Comparison of ENCODE assay signal across 23 cellular contexts in genomic region chr10:133135116-133135465, GRCh38. TPM values are rescaled to one million over a fixed set of nuclear protein-coding genes. Genes with fewer than 3 reads are reported as not detected.
"Had no signal": no experiment of that assay in that cellular context is flagged by ENCODE, and none has a peak within 500 bp of the region (broad histone marks: within the 10 kb centered on the region; RNA-seq: fewer than 3 reads in every experiment).

No MANE protein-coding gene starts in this region.

- ATAC-seq: activated naive CD8-positive, alpha-beta T cell treated with anti-CD3 and anti-CD28 coated beads, Interleukin-2, amount 50 U/mL, for 24 hours; effector memory CD8-positive, alpha-beta T cell; left colon; T-helper 17 cell had no signal

- H3K4me3 ChIP-seq: ascending aorta, breast epithelium, lung, right atrium auricular region, skin epidermis, suprapubic skin had no signal

- H3K9me3 Mint-ChIP-seq: activated naive CD8-positive, alpha-beta T cell treated with anti-CD3 and anti-CD28 coated beads, Interleukin-2, amount 50 U/mL, for 24 hours; activated T-helper 1 cell treated with anti-CD3 and anti-CD28 coated beads, Interleukin-12 subunit alpha, Interleukin-12 subunit beta, Interleukin-2, Interleukin-4 antibody, amounts not matched to agents 30 ng/mL and 10 ng/mL and 1 ng/mL, durations not matched to agents 14 hours and 24 hours and 36 hours; dendritic cell treated with granulocyte-macrophage colony-stimulating factor and Interleukin-4, amounts not matched to agents 40 ng/mL and 50 ng/mL, for 4 days; effector memory CD8-positive, alpha-beta T cell; type B pancreatic cell had no signal

- H3K27ac Mint-ChIP-seq: activated naive CD8-positive, alpha-beta T cell treated with anti-CD3 and anti-CD28 coated beads, Interleukin-2, amount 50 U/mL, for 24 hours; dendritic cell treated with granulocyte-macrophage colony-stimulating factor and Interleukin-4, amounts not matched to agents 40 ng/mL and 50 ng/mL, for 4 days; effector memory CD8-positive, alpha-beta T cell; T-helper 17 cell; type B pancreatic cell had no signal

- H3K36me3 Mint-ChIP-seq: type B pancreatic cell had no signal

- H3K4me1 Mint-ChIP-seq: activated naive CD8-positive, alpha-beta T cell treated with anti-CD3 and anti-CD28 coated beads, Interleukin-2, amount 50 U/mL, for 24 hours; T-helper 17 cell had no signal

- H3K27ac ChIP-seq: ascending aorta, breast epithelium, right atrium auricular region, skin epidermis, suprapubic skin had no signal

- H3K36me3 ChIP-seq: ascending aorta, breast epithelium, right atrium auricular region, suprapubic skin had no signal

- H3K9me3 ChIP-seq: ascending aorta, breast epithelium, right atrium auricular region, suprapubic skin had no signal

- H3K4me1 ChIP-seq: ascending aorta, breast epithelium, right atrium auricular region, suprapubic skin had no signal

- DNase-seq: activated CD4-positive, alpha-beta T cell treated with anti-CD3 and anti-CD28 coated beads, Interleukin-2, amount 50 U/mL, for 4 hours; activated naive CD4-positive, alpha-beta T cell treated with Interleukin-2 at 50 U/mL for 16 hours; activated naive CD8-positive, alpha-beta T cell treated with anti-CD3 and anti-CD28 coated beads, Interleukin-2, amount 50 U/mL, for 24 hours; cerebellar nuclear complex; effector memory CD8-positive, alpha-beta T cell; nucleus accumbens; stimulated activated CD4-positive, alpha-beta T cell treated with anti-CD3 and anti-CD28 coated beads, Interleukin-15, amount 100 ng/mL, for 24 hours; stimulated activated CD4-positive, alpha-beta T cell treated with anti-CD3 and anti-CD28 coated beads, Interleukin-4, amount 100 ng/mL, for 1 hour; stimulated activated naive CD4-positive, alpha-beta T cell; T-helper 17 cell had no signal

- H3K4me3 Mint-ChIP-seq: activated naive CD8-positive, alpha-beta T cell treated with anti-CD3 and anti-CD28 coated beads, Interleukin-2, amount 50 U/mL, for 24 hours; activated T-helper 1 cell treated with anti-CD3 and anti-CD28 coated beads, Interleukin-12 subunit alpha, Interleukin-12 subunit beta, Interleukin-2, Interleukin-4 antibody, amounts not matched to agents 30 ng/mL and 10 ng/mL and 1 ng/mL, durations not matched to agents 14 hours and 24 hours and 36 hours; dendritic cell treated with granulocyte-macrophage colony-stimulating factor and Interleukin-4, amounts not matched to agents 40 ng/mL and 50 ng/mL, for 4 days; effector memory CD8-positive, alpha-beta T cell; T-helper 17 cell; type B pancreatic cell had no signal

- FAIRE-seq: frontal cortex, TTC549 had no signal

- H3K27me3 ChIP-seq: ascending aorta, right atrium auricular region had no signal

- H3K27me3 Mint-ChIP-seq: activated naive CD8-positive, alpha-beta T cell treated with anti-CD3 and anti-CD28 coated beads, Interleukin-2, amount 50 U/mL, for 24 hours; effector memory CD8-positive, alpha-beta T cell; T-helper 17 cell had no signal

RNA-seq across cellular contexts. Expression of gene ADGRA1, which starts 47.4 kb away (rescaled TPM):
- total RNA-seq: activated T-helper 1 cell treated with anti-CD3 and anti-CD28 coated beads, Interleukin-12 subunit alpha, Interleukin-12 subunit beta, Interleukin-2, Interleukin-4 antibody, amounts not matched to agents 30 ng/mL and 10 ng/mL and 1 ng/mL, durations not matched to agents 14 hours and 24 hours and 36 hours; ascending aorta; epithelial cell of proximal tubule; left colon; suprapubic skin; T-helper 17 cell had no signal
